8 cellular contexts compared by ENCODE assay signal in genomic region chr2:75646583-75647425, GRCh38. TPM values are rescaled to one million over a fixed set of nuclear protein-coding genes. Genes with fewer than 3 reads are reported as not detected.
DNase-seq lines count a peak whose midpoint lies in the region; ATAC-seq and TF ChIP-seq lines count a peak whose summit lies in the region.

Gene MRPL19, plus strand, starts transcription at chr2:75646783. Its CDS starts 25 bp downstream, at chr2:75646808.

- H3K27me3 ChIP-seq in Peyer's patch (no peaks in the 10 kb centered on the region), esophagus muscularis mucosa (no peaks in the 10 kb centered on the region), muscle layer of duodenum (ENCODE audit: low read depth, low read length) (no peaks in the 10 kb centered on the region)

- peak; percentile 97 for ATAC-seq in GM21723 (IDR thresholded peaks at IDR 0.05; ENCODE audit: unreplicated experiment)
- ATAC-seq in activated T-cell treated with anti-CD3 and anti-CD28 coated beads, Interleukin-2, amount 50 U/mL, for 4 hours: peak; percentile 96 to 97

- H3K36me3 ChIP-seq in Peyer's patch (peaks cover 0 to 18% (median 0%) of the 10 kb centered on the region in 3 donors), esophagus muscularis mucosa (peaks cover 6 to 25% (median 18%) of the 10 kb centered on the region in 4 donors), muscle layer of duodenum (ENCODE audit: control insufficient read depth in 1 of 2, insufficient read depth in 2 of 2, low read length in 2 of 2) (peaks cover 0 to 16% of the 10 kb centered on the region in 2 donors)

- in situ Hi-C loops in KBM-7 (cut with MboI; ENCODE audit: low pct_unique_long_range_greater_than_20kb, low sequenced_read_pairs): no loop called here

- no peak for TF ChIP-seq EP300 in esophagus muscularis mucosa (IDR thresholded peaks at IDR 0.05)

- H3K4me1 ChIP-seq in Peyer's patch: peaks cover 0 to 17% (median 3%) of the 10 kb centered on the region in 4 donors
- peaks cover 14 to 31% (median 27%) of the 10 kb centered on the region in 4 donors for H3K4me1 ChIP-seq in esophagus muscularis mucosa
- H3K4me1 ChIP-seq in muscle layer of duodenum (ENCODE audit: control insufficient read depth in 1 of 2, insufficient read depth in 2 of 2, low read length in 2 of 2): peaks cover 0 to 15% of the 10 kb centered on the region in 2 donors

- TF ChIP-seq POLR2A in Peyer's patch (IDR thresholded peaks at IDR 0.05) (peak in 1 of 2 donors; percentile 40), esophagus muscularis mucosa (IDR thresholded peaks at IDR 0.05; ENCODE audit: low read depth) (no peak)

- peak within 1 kb of the TSS; percentile 95 for H3K4me3 Mint-ChIP-seq in activated T-cell treated with anti-CD3 and anti-CD28 coated beads, Interleukin-2, amount 50 U/mL, for 4 hours

- H3K9me3 Mint-ChIP-seq in activated T-cell treated with anti-CD3 and anti-CD28 coated beads, Interleukin-2, amount 50 U/mL, for 4 hours: no peaks in the 10 kb centered on the region

- no peaks in the 10 kb centered on the region for H3K9me3 ChIP-seq in Peyer's patch
- H3K9me3 ChIP-seq in esophagus muscularis mucosa: no peaks in the 10 kb centered on the region
- no peaks in the 10 kb centered on the region for H3K9me3 ChIP-seq in muscle layer of duodenum (ENCODE audit: control insufficient read depth in 1 of 2, low read length in 2 of 2)

- H3K27ac ChIP-seq in Peyer's patch: peak within 1 kb of the TSS; percentile 59 to 87 (median 67)
- peak within 1 kb of the TSS; percentile 70 to 83 (median 76) for H3K27ac ChIP-seq in esophagus muscularis mucosa (replicated peaks in 1 of 4)
- peak within 1 kb of the TSS; percentile 24 for H3K27ac ChIP-seq in muscle layer of duodenum (ENCODE audit: low read length)

- peaks cover 20% of the 10 kb centered on the region for H3K36me3 Mint-ChIP-seq in activated T-cell treated with anti-CD3 and anti-CD28 coated beads, Interleukin-2, amount 50 U/mL, for 4 hours (ENCODE audit: insufficient read depth)

- under 1% methylated on average over 21 of the region's 60 CpGs for WGBS in esophagus muscularis mucosa

- peaks cover 32% of the 10 kb centered on the region for H3K4me1 Mint-ChIP-seq in activated T-cell treated with anti-CD3 and anti-CD28 coated beads, Interleukin-2, amount 50 U/mL, for 4 hours (ENCODE audit: low read depth)

- intact Hi-C loops in esophagus muscularis mucosa (cut with DNase I): loop anchor here (5.0 kb wide), 1 partner anchor 60 kb away; no protein-coding TSS in a partner anchor

- H3K4me3 ChIP-seq in Peyer's patch (peak within 1 kb of the TSS; percentile 78 to 97 (median 91)), esophagus muscularis mucosa (peak within 1 kb of the TSS; percentile 87 to 96 (median 92)), muscle layer of duodenum (ENCODE audit: low read depth in 1 of 2, low read length in 2 of 2) (peak within 1 kb of the TSS; percentile 72 to 93)

- no peaks in the 10 kb centered on the region for H3K27me3 Mint-ChIP-seq in activated T-cell treated with anti-CD3 and anti-CD28 coated beads, Interleukin-2, amount 50 U/mL, for 4 hours (ENCODE audit: low read depth)

- TF ChIP-seq CTCF in Peyer's patch (IDR thresholded peaks at IDR 0.05): peak in 3 of 6 experiments; percentile 6 to 21 (median 11)
- TF ChIP-seq CTCF in esophagus muscularis mucosa (IDR thresholded peaks at IDR 0.05): peak in 1 of 3 experiments; percentile 3

- DNase-seq in DMS79 (lab: John Stamatoyannopoulos, UW): peak; percentile 82
- DNase-seq in KBM-7: peak; percentile 88
- peak; percentile 80 to 94 (median 89) for DNase-seq in Peyer's patch
- peak; percentile 65 for DNase-seq in activated T-cell treated with anti-CD3 and anti-CD28 coated beads, Interleukin-2, amount 50 U/mL, for 4 hours
- peak; percentile 95 for DNase-seq in esophagus muscularis mucosa (ENCODE audit: extremely low spot score)
- peak; percentile 48 for DNase-seq in stimulated activated CD8-positive, alpha-beta memory T cell treated with anti-CD3 and anti-CD28 coated beads, Interleukin-7, amount 100 ng/mL, for 24 hours (ENCODE audit: low read depth)

RNA-seq across cellular contexts. Expression of gene MRPL19, which starts in this region (rescaled TPM):
- total RNA-seq in Peyer's patch (10 to 100 TPM; 20.6 to 61.1 (median 26.8) TPM), esophagus muscularis mucosa (10 to 100 TPM; 24.5 to 40.5 (median 31.4) TPM)
- total RNA-seq in activated T-cell treated with anti-CD3 and anti-CD28 coated beads, Interleukin-2, amount 50 U/mL, for 4 hours: 10 to 100 TPM; 78.3 to 85.2 (median 78.8) TPM

Comparison
In these comparisons a context has a peak if more than half of its experiments do, and no peak if none do; other contexts are left out.
1. Peak in every context shown above with its lines: DNase-seq, ATAC-seq, H3K4me3 ChIP-seq and H3K27ac ChIP-seq.
2. H3K27ac ChIP-seq: peak in every context shown above with its lines; median percentile 76 in esophagus muscularis mucosa; 67 in Peyer's patch; 24 in muscle layer of duodenum.